19 cellular contexts compared by ENCODE assay signal in genomic region chr5:142805339-142805738, GRCh38. TPM values are rescaled to one million over a fixed set of nuclear protein-coding genes. Genes with fewer than 3 reads are reported as not detected.
DNase-seq lines count a peak whose midpoint lies in the region; ATAC-seq and TF ChIP-seq lines count a peak whose summit lies in the region.
"Had no signal": no experiment of that assay in that cellular context is flagged by ENCODE, and none has a peak within 500 bp of the region (broad histone marks: within the 10 kb centered on the region; RNA-seq: fewer than 3 reads in every experiment).

No MANE protein-coding gene starts in this region.

- H3K4me3 ChIP-seq in left ventricle myocardium inferior (no peak overlapping the region), Panc1 (ENCODE audit: low read depth in 2 of 2, low read length in 2 of 2) (no peak overlapping the region)
- H3K4me3 ChIP-seq: A549 had no signal

- H3K27ac ChIP-seq in left ventricle myocardium inferior (replicated peaks) = peak overlapping the region; percentile 16
- peak overlapping the region; percentile 12; the same call in 1 of the 2 replicates for H3K27ac ChIP-seq in Panc1 (ENCODE audit: low read length)
- H3K27ac ChIP-seq: 22Rv1, C4-2B had no signal

- H3K27me3 Mint-ChIP-seq in central memory CD8-positive, alpha-beta T cell = no peaks in the 10 kb centered on the region
- H3K27me3 Mint-ChIP-seq in activated CD4-positive, alpha-beta T cell treated with anti-CD3 and anti-CD28 coated beads for 36 hours = no peaks in the 10 kb centered on the region
- H3K27me3 Mint-ChIP-seq: CD4-positive, alpha-beta memory T cell had no signal

- intact Hi-C loops in left ventricle myocardium inferior (cut with micrococcal nuclease) = no loop called here
- intact Hi-C loops in Right ventricle myocardium superior (cut with DNase I) = no loop called here
- intact Hi-C loops in Panc1 (cut with micrococcal nuclease; ENCODE audit: unreplicated experiment) = no loop called here
- intact Hi-C loops in activated CD4-positive, alpha-beta T cell treated with anti-CD3 and anti-CD28 coated beads for 36 hours (cut with DNase I, micrococcal nuclease) = no loop called here

- POLR2A ChIA-PET in Panc1 (lab: Charles Lee) = no interaction called here
- POLR2A ChIA-PET in activated CD4-positive, alpha-beta T cell treated with anti-CD3 and anti-CD28 coated beads for 36 hours (lab: Charles Lee) = no interaction called here

- no peak overlapping the region for H3K4me3 Mint-ChIP-seq in central memory CD8-positive, alpha-beta T cell
- H3K4me3 Mint-ChIP-seq in activated CD4-positive, alpha-beta T cell treated with anti-CD3 and anti-CD28 coated beads for 36 hours = no peak overlapping the region
- H3K4me3 Mint-ChIP-seq: H9, IgD-negative memory B cell had no signal

- BruUV-seq in Panc1 (replicated peaks; lab: Mats Ljungman, UMichigan) = no TSS peak

- H3K27me3 ChIP-seq in left ventricle myocardium inferior (ENCODE audit: low read depth) (no peaks in the 10 kb centered on the region), Panc1 (ENCODE audit: control insufficient read depth, insufficient read depth, low read length) (no peaks in the 10 kb centered on the region)

- peak overlapping the region; percentile 2 for H3K27ac Mint-ChIP-seq in central memory CD8-positive, alpha-beta T cell (ENCODE audit: low read depth)
- no peak overlapping the region for H3K27ac Mint-ChIP-seq in activated CD4-positive, alpha-beta T cell treated with anti-CD3 and anti-CD28 coated beads for 36 hours
- H3K27ac Mint-ChIP-seq: H9, IgD-negative memory B cell had no signal

- no peaks in the 10 kb centered on the region for H3K36me3 ChIP-seq in left ventricle myocardium inferior
- no peaks in the 10 kb centered on the region for H3K36me3 ChIP-seq in Panc1 (ENCODE audit: control insufficient read depth, insufficient read depth, low read length)

- H3K4me1 Mint-ChIP-seq in central memory CD8-positive, alpha-beta T cell = peaks cover 51% of the 10 kb centered on the region
- H3K4me1 Mint-ChIP-seq in activated CD4-positive, alpha-beta T cell treated with anti-CD3 and anti-CD28 coated beads for 36 hours = peaks cover 34% of the 10 kb centered on the region

- ATAC-seq in Right ventricle myocardium superior (ENCODE audit: poor library complexity) (no peak), Panc1 (no peak), HG03135 (IDR thresholded peaks at IDR 0.05; ENCODE audit: unreplicated experiment) (no peak)
- no peak for ATAC-seq in central memory CD8-positive, alpha-beta T cell (replicated peaks; ENCODE audit: extremely low read depth, poor library complexity, severe bottlenecking)
- no peak for ATAC-seq in activated CD4-positive, alpha-beta T cell treated with anti-CD3 and anti-CD28 coated beads for 36 hours
- ATAC-seq: A549, HepG2 had no signal

- H3K9me3 ChIP-seq in left ventricle myocardium inferior (replicated peaks) (no peaks in the 10 kb centered on the region), Panc1 (ENCODE audit: control insufficient read depth, insufficient read depth, low read depth, low read length) (no peaks in the 10 kb centered on the region)
- H3K9me3 ChIP-seq: A549 had no signal

- no peaks in the 10 kb centered on the region for H3K9me3 Mint-ChIP-seq in central memory CD8-positive, alpha-beta T cell
- H3K9me3 Mint-ChIP-seq in activated CD4-positive, alpha-beta T cell treated with anti-CD3 and anti-CD28 coated beads for 36 hours (ENCODE audit: low read depth) = no peaks in the 10 kb centered on the region
- H3K9me3 Mint-ChIP-seq: CD4-positive, alpha-beta memory T cell; H9; IgD-negative memory B cell had no signal

- TF ChIP-seq CTCF in left ventricle myocardium inferior (IDR thresholded peaks at IDR 0.05; ENCODE audit: borderline replicate concordance) = no peak
- no peak for TF ChIP-seq CTCF in Panc1 (IDR thresholded peaks at IDR 0.05)

- in situ Hi-C loops in Panc1 (cut with HindIII; ENCODE audit: low pct_unique_long_range_greater_than_20kb, low sequenced_read_pairs) = no loop called here

- no peak for DNase-seq in left ventricle myocardium inferior
- no peak for DNase-seq in Right ventricle myocardium superior
- DNase-seq in Panc1 (ENCODE audit: low read depth, low spot score) = no peak
- DNase-seq in central memory CD8-positive, alpha-beta T cell (ENCODE audit: low spot score in 2 of 2) = no peak
- DNase-seq in activated CD4-positive, alpha-beta T cell treated with anti-CD3 and anti-CD28 coated beads for 36 hours = no peak
- no peak for DNase-seq in NCI-H524 (lab: John Stamatoyannopoulos, UW)
- DNase-seq: AML-193; Calu3; CD4-positive, alpha-beta memory T cell; DMS79 treated with DMSO at 0.1 percent for 48 hours; GF-D8; GOT3; H9 had no signal

- peaks cover 86% of the 10 kb centered on the region for H3K4me1 ChIP-seq in left ventricle myocardium inferior
- peaks cover 71% of the 10 kb centered on the region for H3K4me1 ChIP-seq in Panc1 (ENCODE audit: control insufficient read depth, insufficient read depth, low read length)

- CTCF ChIA-PET in Panc1 (lab: Charles Lee) = no interaction called here
- CTCF ChIA-PET in activated CD4-positive, alpha-beta T cell treated with anti-CD3 and anti-CD28 coated beads for 36 hours (lab: Charles Lee) = no interaction called here

- peaks cover 11% of the 10 kb centered on the region for H3K36me3 Mint-ChIP-seq in central memory CD8-positive, alpha-beta T cell (ENCODE audit: insufficient read depth)
- peaks cover 1% of the 10 kb centered on the region for H3K36me3 Mint-ChIP-seq in activated CD4-positive, alpha-beta T cell treated with anti-CD3 and anti-CD28 coated beads for 36 hours (ENCODE audit: low read depth)
- H3K36me3 Mint-ChIP-seq: IgD-negative memory B cell had no signal

RNA-seq across cellular contexts. Expression of gene ARHGAP26, which starts 35.2 kb away (rescaled TPM):
- total RNA-seq in left ventricle myocardium inferior (35.7 TPM), Right ventricle myocardium superior (32.5 TPM), Panc1 (2021; ENCODE audit: unreplicated experiment) (65.5 TPM)
- polyA plus RNA-seq in Panc1 (2012; ENCODE audit: insufficient read length) = 24.0 TPM
- total RNA-seq in activated CD4-positive, alpha-beta T cell treated with anti-CD3 and anti-CD28 coated beads for 36 hours = 10 to 100 TPM; 12.8 to 15.4 TPM
